9 cellular contexts compared by ENCODE assay signal in genomic region chr9:73437758-73438157, GRCh38.
DNase-seq lines count a peak whose midpoint lies in the region; ATAC-seq and TF ChIP-seq lines count a peak whose summit lies in the region.
"Had no signal": no experiment of that assay in that cellular context is flagged by ENCODE, and none has a peak within 500 bp of the region (broad histone marks: within the 10 kb centered on the region; RNA-seq: fewer than 3 reads in every experiment).

No MANE protein-coding gene starts in this region.

- H3K27me3 ChIP-seq in colonic mucosa (no peaks in the 10 kb centered on the region), sigmoid colon (no peaks in the 10 kb centered on the region)

- intact Hi-C loops in colonic mucosa (cut with DNase I) (no loop called here), sigmoid colon (cut with DNase I) (no loop called here), posterior vena cava (cut with DNase I) (no loop called here)

- H3K36me3 ChIP-seq in colonic mucosa: no peaks in the 10 kb centered on the region
- no peaks in the 10 kb centered on the region for H3K36me3 ChIP-seq in sigmoid colon

- TF ChIP-seq CTCF in colonic mucosa (IDR thresholded peaks at IDR 0.05) (no peak), sigmoid colon (IDR thresholded peaks at IDR 0.05) (no peak)

- no peaks in the 10 kb centered on the region for H3K4me1 ChIP-seq in colonic mucosa
- H3K4me1 ChIP-seq in sigmoid colon: no peaks in the 10 kb centered on the region

- H3K27ac ChIP-seq in colonic mucosa: no peak overlapping the region
- no peak overlapping the region for H3K27ac ChIP-seq in sigmoid colon

- H3K9ac ChIP-seq in colonic mucosa (ENCODE audit: low read depth in 2 of 2, low read length in 2 of 2): no peak overlapping the region

- no peaks in the 10 kb centered on the region for H3K9me3 ChIP-seq in colonic mucosa
- no peaks in the 10 kb centered on the region for H3K9me3 ChIP-seq in sigmoid colon

- no peak overlapping the region for H3K4me3 ChIP-seq in colonic mucosa
- no peak overlapping the region for H3K4me3 ChIP-seq in sigmoid colon

- 24 to 64% methylated on average over 1 of the region's 1 CpG for WGBS in sigmoid colon, 2 donors

- TF ChIP-seq EP300 in sigmoid colon (IDR thresholded peaks at IDR 0.05): no peak

- ATAC-seq in GM19043 (IDR thresholded peaks at IDR 0.05; ENCODE audit: low read depth, unreplicated experiment): peak; percentile 62
- ATAC-seq in HG02884 (IDR thresholded peaks at IDR 0.05; ENCODE audit: unreplicated experiment): peak; percentile 82

- no peak for TF ChIP-seq POLR2A in sigmoid colon (IDR thresholded peaks at IDR 0.05)

- peak; percentile 11 for DNase-seq in NCI-H460 (ENCODE audit: extremely low read depth, low read depth)
- DNase-seq in kidney tubule cell (ENCODE audit: low spot score): peak; percentile 47
- no peak for DNase-seq in colonic mucosa
- no peak for DNase-seq in NCI-H510A treated with DMSO at 0.1 percent for 48 hours (lab: John Stamatoyannopoulos, UW)
- no peak for DNase-seq in sigmoid colon
- DNase-seq in posterior vena cava (ENCODE audit: low spot score): no peak
- DNase-seq: NCI-H524 treated with DMSO at 0.1 percent for 48 hours had no signal

Comparison
In these comparisons a context has a peak if more than half of its experiments do, and no peak if none do; other contexts are left out.
1. DNase-seq: peak in NCI-H460 (single experiment) and kidney tubule cell (single experiment); none in colonic mucosa (single experiment), NCI-H510A treated with DMSO at 0.1 percent for 48 hours (single experiment), sigmoid colon (single experiment) and posterior vena cava (single experiment).